Comparison of ENCODE assay signal across 1 cellular context in genomic region chr1:65687435-65688214, GRCh38.
TF ChIP-seq lines count a peak whose summit lies in the region.

No MANE protein-coding gene starts in this region.

TF ChIP-seq in HepG2, 621 proteins besides CTCF, POLR2A, EP300 and RAD21 (continued from another document and continues in another):
- TF ChIP-seq ZNF773 (CRISPR knock-in tag; IDR thresholded peaks at IDR 0.05; ENCODE audit: borderline replicate concordance) (no peak), ZNF207 (IDR thresholded peaks at IDR 0.05; ENCODE audit: borderline replicate concordance) (no peak), TCF12 (IDR thresholded peaks at IDR 0.05) (no peak), TCF12 (CRISPR knock-in tag; IDR thresholded peaks at IDR 0.05) (no peak), E2F1 (CRISPR knock-in tag; IDR thresholded peaks at IDR 0.05) (no peak), ZBTB8A (CRISPR knock-in tag; IDR thresholded peaks at IDR 0.05; ENCODE audit: borderline replicate concordance, low read depth) (no peak), U2AF1 (optimal IDR thresholded peaks at IDR 0.05; ENCODE audit: low read depth, low read length) (no peak), NFE2 (CRISPR knock-in tag; IDR thresholded peaks at IDR 0.05) (no peak), PITX1 (CRISPR knock-in tag; IDR thresholded peaks at IDR 0.05) (peak; percentile 62), WIZ (CRISPR knock-in tag; IDR thresholded peaks at IDR 0.05) (no peak), DMAP1 (CRISPR knock-in tag; IDR thresholded peaks at IDR 0.05) (no peak), IRX3 (CRISPR knock-in tag; IDR thresholded peaks at IDR 0.05; ENCODE audit: borderline replicate concordance, low read depth) (no peak), MATR3 (CRISPR knock-in tag; IDR thresholded peaks at IDR 0.05) (no peak), ARNT (IDR thresholded peaks at IDR 0.05) (no peak), ZXDC (CRISPR knock-in tag; IDR thresholded peaks at IDR 0.05) (no peak), NR0B2 (CRISPR knock-in tag; IDR thresholded peaks at IDR 0.05) (no peak), ZNF878 (CRISPR knock-in tag; IDR thresholded peaks at IDR 0.05) (no peak), JUND (CRISPR knock-in tag; IDR thresholded peaks at IDR 0.05) (no peak), XBP1 (CRISPR knock-in tag; IDR thresholded peaks at IDR 0.05) (no peak), ZNF280D (CRISPR knock-in tag; IDR thresholded peaks at IDR 0.05) (peak; percentile 77; the same call in 1 of the 2 replicates), SALL2 (CRISPR knock-in tag; IDR thresholded peaks at IDR 0.05) (no peak), KLF9 (CRISPR knock-in tag; IDR thresholded peaks at IDR 0.05; ENCODE audit: low read depth) (no peak), SPEN (CRISPR knock-in tag; IDR thresholded peaks at IDR 0.05; ENCODE audit: low read depth) (0 out of 2 replicates have a peak, but pooled peaks have one; percentile 30), ZBTB2 (CRISPR knock-in tag; IDR thresholded peaks at IDR 0.05; ENCODE audit: low read depth) (no peak), SKIL (CRISPR knock-in tag; IDR thresholded peaks at IDR 0.05; ENCODE audit: borderline replicate concordance) (peak; percentile 52; the same call in 1 of the 2 replicates), ZNF3 (CRISPR knock-in tag; IDR thresholded peaks at IDR 0.05) (no peak), E2F5 (CRISPR knock-in tag; conservative IDR thresholded peaks at IDR 0.05) (no peak), THAP8 (CRISPR knock-in tag; IDR thresholded peaks at IDR 0.05; ENCODE audit: borderline replicate concordance) (no peak), ZNF296 (CRISPR knock-in tag; conservative IDR thresholded peaks at IDR 0.05) (no peak), MXI1 (IDR thresholded peaks at IDR 0.05; ENCODE audit: borderline replicate concordance, low read depth, low read length) (no peak), ZSCAN20 (CRISPR knock-in tag; IDR thresholded peaks at IDR 0.05; ENCODE audit: borderline replicate concordance) (no peak), TEAD3 (CRISPR knock-in tag; optimal IDR thresholded peaks at IDR 0.05; ENCODE audit: borderline replicate concordance) (peak; percentile 94), ZNF713 (CRISPR knock-in tag; IDR thresholded peaks at IDR 0.05) (no peak), TBL1XR1 (IDR thresholded peaks at IDR 0.05; ENCODE audit: borderline replicate concordance, low read length, partially characterized antibody) (no peak), ZNF724P (CRISPR knock-in tag; IDR thresholded peaks at IDR 0.05; ENCODE audit: borderline replicate concordance) (no peak), RFX1 (IDR thresholded peaks at IDR 0.05) (no peak), ASH2L (IDR thresholded peaks at IDR 0.05; ENCODE audit: insufficient read length, low read depth, low read length) (peak; percentile 32), ZNF747 (CRISPR knock-in tag; IDR thresholded peaks at IDR 0.05; ENCODE audit: borderline replicate concordance) (no peak), SCMH1 (CRISPR knock-in tag; IDR thresholded peaks at IDR 0.05; ENCODE audit: borderline replicate concordance) (no peak), CBX1 (IDR thresholded peaks at IDR 0.05; ENCODE audit: low read depth) (no peak), GLI4 (CRISPR knock-in tag; IDR thresholded peaks at IDR 0.05; ENCODE audit: borderline replicate concordance) (no peak), ZNF83 (CRISPR knock-in tag; IDR thresholded peaks at IDR 0.05; ENCODE audit: borderline replicate concordance) (no peak), HNF4A (CRISPR knock-in tag; IDR thresholded peaks at IDR 0.05) (peak; percentile 91), TFDP2 (CRISPR knock-in tag; IDR thresholded peaks at IDR 0.05) (no peak), ZNF883 (CRISPR knock-in tag; IDR thresholded peaks at IDR 0.05; ENCODE audit: not compliant biosample characterization) (no peak), AHR (CRISPR knock-in tag; IDR thresholded peaks at IDR 0.05) (no peak), U2AF2 (IDR thresholded peaks at IDR 0.05; ENCODE audit: low read depth, low read length) (no peak), ZBTB10 (CRISPR knock-in tag; IDR thresholded peaks at IDR 0.05; ENCODE audit: borderline replicate concordance) (no peak)
